Comparison of ENCODE assay signal across 27 cellular contexts in the genomic region with DNA sequence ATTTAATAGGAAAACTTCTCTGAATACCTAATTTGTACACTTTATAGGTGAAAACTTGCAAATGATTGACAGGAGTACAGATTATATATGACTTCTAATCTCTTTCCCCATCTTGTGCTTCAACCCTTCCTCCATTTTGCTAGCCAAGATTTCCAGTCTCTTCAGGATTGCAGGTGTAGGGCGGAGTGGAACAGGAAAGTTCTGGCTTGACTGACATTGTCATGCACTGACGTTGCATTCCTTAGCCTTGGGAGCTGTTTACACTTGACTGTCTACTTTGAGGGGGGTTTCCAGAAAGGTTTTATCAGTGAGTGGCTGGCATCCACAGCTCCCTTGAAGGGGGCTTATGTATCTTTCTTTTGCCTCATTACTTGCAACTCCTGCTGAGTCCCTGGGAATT. TPM values are rescaled to one million over a fixed set of nuclear protein-coding genes. Genes with fewer than 3 reads are reported as not detected.
"Had no signal": no experiment of that assay in that cellular context is flagged by ENCODE, and none has a peak within 500 bp of the region (broad histone marks: within the 10 kb centered on the region; RNA-seq: fewer than 3 reads in every experiment).

No MANE protein-coding gene starts in this region.

- H3K9me3 Mint-ChIP-seq: brain; T-helper 1 cell treated with Interleukin-12 subunit alpha and Interleukin-12 subunit beta and Interleukin-4 antibody, amounts not matched to agents 30 μg/mL and 1 μg/mL, for 36 hours had no signal

- FAIRE-seq: astrocyte, K562, RCC 7860 had no signal

- H3K27ac ChIP-seq: cardiac muscle cell had no signal

- H3K4me3 Mint-ChIP-seq: activated CD8-positive, alpha-beta T cell treated with anti-CD3 and anti-CD28 coated beads, Interleukin-2, amount 10 ng/mL, durations not matched to agents 7 days and 5 days; activated T-cell treated with anti-CD3 and anti-CD28 coated beads, Interleukin-2, amount 50 U/mL, for 24 hours; brain; T-helper 1 cell treated with Interleukin-12 subunit alpha and Interleukin-12 subunit beta and Interleukin-4 antibody, amounts not matched to agents 30 μg/mL and 1 μg/mL, for 36 hours had no signal

- H3K4me3 ChIP-seq: cardiac muscle cell, K562 had no signal

- ATAC-seq: activated CD8-positive, alpha-beta T cell treated with anti-CD3 and anti-CD28 coated beads, Interleukin-2, amount 10 ng/mL, durations not matched to agents 7 days and 5 days; activated naive CD4-positive, alpha-beta T cell treated with anti-CD3 and anti-CD28 coated beads, Interleukin-2, amount 50 U/mL, for 72 hours; K562; PC-3 had no signal

- H3K27ac Mint-ChIP-seq: activated CD8-positive, alpha-beta T cell treated with anti-CD3 and anti-CD28 coated beads, Interleukin-2, amount 10 ng/mL, durations not matched to agents 7 days and 5 days; activated naive CD4-positive, alpha-beta T cell treated with anti-CD3 and anti-CD28 coated beads, Interleukin-2, amount 50 U/mL, for 72 hours; activated T-cell treated with anti-CD3 and anti-CD28 coated beads, Interleukin-2, amount 50 U/mL, for 24 hours; brain; T-helper 1 cell treated with Interleukin-12 subunit alpha and Interleukin-12 subunit beta and Interleukin-4 antibody, amounts not matched to agents 30 μg/mL and 1 μg/mL, for 36 hours had no signal

- H3K36me3 Mint-ChIP-seq: activated naive CD4-positive, alpha-beta T cell treated with anti-CD3 and anti-CD28 coated beads, Interleukin-2, amount 50 U/mL, for 72 hours; brain had no signal

- DNase-seq: activated CD4-positive, alpha-beta T cell treated with anti-CD3 and anti-CD28 coated beads for 48 hours; activated CD4-positive, alpha-beta T cell treated with anti-CD3 and anti-CD28 coated beads, Interleukin-2, amount 50 U/mL, for 4 hours; activated CD4-positive, CD25-positive, alpha-beta regulatory T cell treated with anti-CD3 and anti-CD28 coated beads, Interleukin-2, amount 50 U/mL, for 72 hours; activated CD8-positive, alpha-beta T cell treated with anti-CD3 and anti-CD28 coated beads, Interleukin-2, amount 10 ng/mL, durations not matched to agents 7 days and 5 days; activated effector memory CD4-positive, alpha-beta T cell treated with anti-CD3 and anti-CD28 coated beads, Interleukin-2, amount 50 U/mL, for 16 hours; activated naive CD4-positive, alpha-beta T cell treated with Interleukin-2 at 50 U/mL for 16 hours; activated T-cell treated with anti-CD3 and anti-CD28 coated beads, Interleukin-2, amount 50 U/mL, for 24 hours; amygdala; Karpas-422; MM.1S; NCI-H1105; NCI-H1436; NCI-H187; NCI-H2081; NCI-H510A treated with DMSO at 0.1 percent for 48 hours; NCI-H69; NK-92 treated with Interleukin-12 subunit alpha and Interleukin-12 subunit beta, amount 100 ng/mL, for 24 hours; PC-3; SHP77 treated with DMSO at 0.1 percent for 48 hours had no signal

- H3K36me3 ChIP-seq: cardiac muscle cell had no signal

- H3K27me3 Mint-ChIP-seq: activated T-cell treated with anti-CD3 and anti-CD28 coated beads, Interleukin-2, amount 50 U/mL, for 24 hours had no signal

- H3K27me3 ChIP-seq: cardiac muscle cell had no signal

RNA-seq across cellular contexts. Expression of gene GRIA1, which starts 34.1 kb away (rescaled TPM):
- total RNA-seq: activated CD8-positive, alpha-beta T cell treated with anti-CD3 and anti-CD28 coated beads, Interleukin-2, amount 10 ng/mL, durations not matched to agents 7 days and 5 days; activated naive CD4-positive, alpha-beta T cell treated with anti-CD3 and anti-CD28 coated beads, Interleukin-2, amount 50 U/mL, for 72 hours; K562; PC-3; SK-MEL-5 had no signal
- polyA plus RNA-seq: K562 had no signal
